2 cellular contexts compared by ENCODE assay signal in the genomic region with DNA sequence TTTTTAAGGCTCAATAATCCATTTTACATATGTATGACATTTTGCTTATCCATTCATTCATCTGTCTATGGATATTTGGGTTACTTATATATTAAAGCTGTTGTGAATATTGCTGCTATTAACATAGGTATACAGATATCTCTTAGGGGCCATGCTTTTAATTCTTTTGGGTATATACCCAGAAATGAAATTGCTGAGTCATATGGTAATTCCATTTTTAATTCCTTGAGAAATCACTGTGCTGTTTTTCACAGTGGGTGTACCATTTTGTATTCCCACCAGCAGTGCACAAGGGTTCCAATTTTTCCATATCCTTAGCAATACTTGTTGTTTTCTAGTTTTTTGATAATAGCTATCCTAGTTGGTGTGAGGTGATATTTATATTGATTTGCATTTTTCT.
TF ChIP-seq lines count a peak whose summit lies in the region.

No MANE protein-coding gene starts in this region.

TF ChIP-seq in HepG2, 621 proteins besides CTCF, POLR2A, EP300 and RAD21:
- TF ChIP-seq TRIM24 (CRISPR knock-in tag; IDR thresholded peaks at IDR 0.05): no peak
- TF ChIP-seq, protein P1, sequence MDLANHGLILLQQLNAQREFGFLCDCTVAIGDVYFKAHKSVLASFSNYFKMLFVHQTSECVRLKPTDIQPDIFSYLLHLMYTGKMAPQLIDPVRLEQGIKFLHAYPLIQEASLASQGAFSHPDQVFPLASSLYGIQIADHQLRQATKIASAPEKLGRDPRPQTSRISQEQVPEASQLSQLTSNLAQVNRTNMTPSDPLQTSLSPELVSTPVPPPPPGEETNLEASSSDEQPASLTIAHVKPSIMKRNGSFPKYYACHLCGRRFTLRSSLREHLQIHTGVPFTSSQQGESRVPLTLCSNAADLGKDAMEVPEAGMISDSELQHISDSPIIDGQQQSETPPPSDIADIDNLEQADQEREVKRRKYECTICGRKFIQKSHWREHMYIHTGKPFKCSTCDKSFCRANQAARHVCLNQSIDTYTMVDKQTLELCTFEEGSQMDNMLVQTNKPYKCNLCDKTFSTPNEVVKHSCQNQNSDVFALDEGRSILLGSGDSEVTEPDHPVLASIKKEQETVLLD (CRISPR knock-in tag; IDR thresholded peaks at IDR 0.05; ENCODE audit: low read depth): no peak
- no peak for TF ChIP-seq ZNF234 (CRISPR knock-in tag; conservative IDR thresholded peaks at IDR 0.05)
- TF ChIP-seq ZZZ3 (CRISPR knock-in tag; IDR thresholded peaks at IDR 0.05; ENCODE audit: borderline replicate concordance): no peak
- TF ChIP-seq ZNF282 (IDR thresholded peaks at IDR 0.05; ENCODE audit: partially characterized antibody): no peak
- no peak for TF ChIP-seq FOSL1 (CRISPR knock-in tag; IDR thresholded peaks at IDR 0.05; ENCODE audit: borderline replicate concordance)
- peak; percentile 74 for TF ChIP-seq NFE2L2 (IDR thresholded peaks at IDR 0.05; ENCODE audit: low read length)
- no peak for TF ChIP-seq ZNF83 (CRISPR knock-in tag; IDR thresholded peaks at IDR 0.05; ENCODE audit: borderline replicate concordance)
- no peak for TF ChIP-seq ZNF501 (CRISPR knock-in tag; IDR thresholded peaks at IDR 0.05)
- no peak for TF ChIP-seq FOXC1 (CRISPR knock-in tag; IDR thresholded peaks at IDR 0.05; ENCODE audit: borderline replicate concordance)
- no peak for TF ChIP-seq ZNF136 (CRISPR knock-in tag; IDR thresholded peaks at IDR 0.05; ENCODE audit: low read depth)
- no peak for TF ChIP-seq ZNF235 (CRISPR knock-in tag; IDR thresholded peaks at IDR 0.05; ENCODE audit: borderline replicate concordance)
- no peak for TF ChIP-seq HDAC2 (CRISPR knock-in tag; IDR thresholded peaks at IDR 0.05)
- TF ChIP-seq MAFK (conservative IDR thresholded peaks at IDR 0.05 in 1 of 2, IDR thresholded peaks at IDR 0.05 in 1 of 2; ENCODE audit: low read length in 2 of 2): peak; percentile 51 to 57
- peak; percentile 44; the same call in 1 of the 2 replicates for TF ChIP-seq MAFF (IDR thresholded peaks at IDR 0.05; ENCODE audit: low read depth, low read length)

TF ChIP-seq in K562, 482 proteins besides CTCF, POLR2A, EP300 and RAD21:
- TF ChIP-seq HMGN3 (IDR thresholded peaks at IDR 0.05; ENCODE audit: borderline replicate concordance, extremely low read depth, insufficient read length, low read depth, low read length) (no peak), C11orf30 (IDR thresholded peaks at IDR 0.05; ENCODE audit: low read depth) (peak; percentile 66), U2AF2 (optimal IDR thresholded peaks at IDR 0.05; ENCODE audit: low read depth, low read length) (no peak), ZNF174 (CRISPR knock-in tag; IDR thresholded peaks at IDR 0.05) (no peak), MAFF (IDR thresholded peaks at IDR 0.05; ENCODE audit: low read length) (peak; percentile 56; the same call in 1 of the 2 replicates), ZNF707 (CRISPR knock-in tag; conservative IDR thresholded peaks at IDR 0.05) (no peak), DDX20 (tag; IDR thresholded peaks at IDR 0.05; ENCODE audit: low read depth) (no peak), SAFB (IDR thresholded peaks at IDR 0.05; ENCODE audit: borderline replicate concordance, low read depth, low read length) (no peak), NFE2L1 (tag; IDR thresholded peaks at IDR 0.05; ENCODE audit: borderline replicate concordance, low read depth) (peak; percentile 31; the same call in 1 of the 2 replicates), MAFG (tag; conservative IDR thresholded peaks at IDR 0.05) (peak; percentile 64), HNRNPLL (IDR thresholded peaks at IDR 0.05; ENCODE audit: low read depth, low read length, poor library complexity, severe bottlenecking) (no peak), NFE2 (IDR thresholded peaks at IDR 0.05; ENCODE audit: low read depth) (peak; percentile 40), ZNF316 (IDR thresholded peaks at IDR 0.05) (peak; percentile 79), ZNF830 (CRISPR knock-in tag; IDR thresholded peaks at IDR 0.05) (no peak), MAFK (IDR thresholded peaks at IDR 0.05; ENCODE audit: low read length) (peak; percentile 40; the same call in 1 of the 2 replicates), GATAD2B (IDR thresholded peaks at IDR 0.05; ENCODE audit: borderline replicate concordance) (no peak)
- TF ChIP-seq, protein P2, sequence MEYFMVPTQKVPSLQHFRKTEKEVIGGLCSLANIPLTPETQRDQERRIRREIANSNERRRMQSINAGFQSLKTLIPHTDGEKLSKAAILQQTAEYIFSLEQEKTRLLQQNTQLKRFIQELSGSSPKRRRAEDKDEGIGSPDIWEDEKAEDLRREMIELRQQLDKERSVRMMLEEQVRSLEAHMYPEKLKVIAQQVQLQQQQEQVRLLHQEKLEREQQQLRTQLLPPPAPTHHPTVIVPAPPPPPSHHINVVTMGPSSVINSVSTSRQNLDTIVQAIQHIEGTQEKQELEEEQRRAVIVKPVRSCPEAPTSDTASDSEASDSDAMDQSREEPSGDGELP (CRISPR knock-in tag; IDR thresholded peaks at IDR 0.05; ENCODE audit: borderline replicate concordance): no peak
- TF ChIP-seq, protein P3, sequence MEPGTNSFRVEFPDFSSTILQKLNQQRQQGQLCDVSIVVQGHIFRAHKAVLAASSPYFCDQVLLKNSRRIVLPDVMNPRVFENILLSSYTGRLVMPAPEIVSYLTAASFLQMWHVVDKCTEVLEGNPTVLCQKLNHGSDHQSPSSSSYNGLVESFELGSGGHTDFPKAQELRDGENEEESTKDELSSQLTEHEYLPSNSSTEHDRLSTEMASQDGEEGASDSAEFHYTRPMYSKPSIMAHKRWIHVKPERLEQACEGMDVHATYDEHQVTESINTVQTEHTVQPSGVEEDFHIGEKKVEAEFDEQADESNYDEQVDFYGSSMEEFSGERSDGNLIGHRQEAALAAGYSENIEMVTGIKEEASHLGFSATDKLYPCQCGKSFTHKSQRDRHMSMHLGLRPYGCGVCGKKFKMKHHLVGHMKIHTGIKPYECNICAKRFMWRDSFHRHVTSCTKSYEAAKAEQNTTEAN (CRISPR knock-in tag; IDR thresholded peaks at IDR 0.05): no peak
- TF ChIP-seq, protein P4, sequence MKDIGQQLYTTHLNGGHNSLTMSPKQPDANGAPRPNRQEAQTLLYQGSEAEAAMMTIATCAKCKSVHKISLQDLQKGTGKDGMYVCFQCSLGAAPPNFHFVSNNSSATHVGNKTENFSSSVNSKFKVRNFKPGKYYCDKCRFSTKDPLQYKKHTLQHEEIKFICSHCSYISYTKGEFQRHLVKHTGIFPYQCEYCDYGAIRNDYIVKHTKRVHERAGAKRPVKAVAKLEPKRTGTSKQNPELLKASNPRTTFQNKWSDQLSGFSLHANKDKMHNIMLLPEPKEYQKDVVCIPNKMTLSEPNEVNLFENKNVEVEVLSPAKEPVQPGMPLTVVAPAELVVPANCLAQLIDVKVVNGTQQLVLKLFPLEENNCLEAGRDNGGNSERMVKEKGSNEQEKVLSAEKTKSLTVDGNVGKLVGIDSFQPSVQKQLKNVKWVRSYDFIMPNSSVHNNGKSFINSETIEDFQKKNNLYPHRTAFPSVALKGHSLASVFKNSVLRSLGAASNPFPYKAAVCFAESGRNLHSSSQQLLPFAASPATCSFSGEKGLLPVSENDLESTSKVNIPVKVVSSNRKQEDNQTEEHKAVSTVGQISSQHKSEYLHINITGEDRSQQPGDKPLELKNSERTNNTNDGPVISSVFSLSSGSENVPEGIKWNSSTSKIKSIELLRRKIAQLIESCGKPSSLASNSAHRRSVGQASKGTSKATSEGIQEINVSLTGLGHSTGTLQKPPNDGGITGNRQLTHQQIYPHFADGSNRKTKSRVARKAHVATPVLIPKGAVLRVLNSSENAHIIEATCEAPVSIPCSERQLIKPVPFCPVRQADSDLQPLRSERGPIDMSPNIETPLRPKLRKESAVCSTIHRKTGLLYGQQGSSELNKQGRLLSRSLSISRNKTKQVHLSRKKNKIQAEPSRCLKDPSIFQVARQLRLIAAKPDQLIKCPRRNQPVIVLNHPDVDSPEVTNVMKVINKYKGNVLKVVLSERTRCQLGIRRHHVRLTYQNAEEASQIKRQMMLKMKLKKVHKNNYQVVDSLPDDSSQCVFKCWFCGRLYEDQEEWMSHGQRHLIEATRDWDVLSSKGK (CRISPR knock-in tag; IDR thresholded peaks at IDR 0.05): no peak
- TF ChIP-seq, protein P5, sequence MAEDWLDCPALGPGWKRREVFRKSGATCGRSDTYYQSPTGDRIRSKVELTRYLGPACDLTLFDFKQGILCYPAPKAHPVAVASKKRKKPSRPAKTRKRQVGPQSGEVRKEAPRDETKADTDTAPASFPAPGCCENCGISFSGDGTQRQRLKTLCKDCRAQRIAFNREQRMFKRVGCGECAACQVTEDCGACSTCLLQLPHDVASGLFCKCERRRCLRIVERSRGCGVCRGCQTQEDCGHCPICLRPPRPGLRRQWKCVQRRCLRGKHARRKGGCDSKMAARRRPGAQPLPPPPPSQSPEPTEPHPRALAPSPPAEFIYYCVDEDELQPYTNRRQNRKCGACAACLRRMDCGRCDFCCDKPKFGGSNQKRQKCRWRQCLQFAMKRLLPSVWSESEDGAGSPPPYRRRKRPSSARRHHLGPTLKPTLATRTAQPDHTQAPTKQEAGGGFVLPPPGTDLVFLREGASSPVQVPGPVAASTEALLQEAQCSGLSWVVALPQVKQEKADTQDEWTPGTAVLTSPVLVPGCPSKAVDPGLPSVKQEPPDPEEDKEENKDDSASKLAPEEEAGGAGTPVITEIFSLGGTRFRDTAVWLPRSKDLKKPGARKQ (CRISPR knock-in tag; IDR thresholded peaks at IDR 0.05): no peak
